Comparison of ENCODE assay signal across 1 cellular context in genomic region chr12:117042171-117042809, GRCh38.
TF ChIP-seq lines count a peak whose summit lies in the region.

No MANE protein-coding gene starts in this region.

TF ChIP-seq in K562, 482 proteins besides CTCF, POLR2A, EP300 and RAD21 (continued from another document and continues in another):
- no peak; a peak in 2 of 4 replicates for TF ChIP-seq FOXA3 (CRISPR knock-in tag; conservative IDR thresholded peaks at IDR 0.05 in 1 of 2, IDR thresholded peaks at IDR 0.05 in 1 of 2)
- TF ChIP-seq ZNF134 (CRISPR knock-in tag; conservative IDR thresholded peaks at IDR 0.05), result peak; percentile 26; the same call in 1 of the 2 replicates
- no peak for TF ChIP-seq ETS2 (tag; IDR thresholded peaks at IDR 0.05; ENCODE audit: borderline replicate concordance, poor library complexity, severe bottlenecking)
- TF ChIP-seq HMGXB4 (CRISPR knock-in tag; IDR thresholded peaks at IDR 0.05), result no peak
- no peak for TF ChIP-seq POLR3G (IDR thresholded peaks at IDR 0.05; ENCODE audit: extremely low read depth, insufficient read length, insufficient replicate concordance)
- TF ChIP-seq TBP (optimal IDR thresholded peaks at IDR 0.05; ENCODE audit: low read depth, low read length), result peak; percentile 34
- no peak for TF ChIP-seq GTF3C2 (IDR thresholded peaks at IDR 0.05; ENCODE audit: borderline replicate concordance, extremely low read depth, insufficient read length)
- TF ChIP-seq FOXA1 (IDR thresholded peaks at IDR 0.05; ENCODE audit: borderline replicate concordance), result no peak
- no peak for TF ChIP-seq ZNF785 (CRISPR knock-in tag; IDR thresholded peaks at IDR 0.05)
- TF ChIP-seq ZNF592 (IDR thresholded peaks at IDR 0.05), result peak; percentile 88
- no peak for TF ChIP-seq MAFF (IDR thresholded peaks at IDR 0.05; ENCODE audit: low read length)
- no peak for TF ChIP-seq COPS2 (conservative IDR thresholded peaks at IDR 0.05)
- no peak for TF ChIP-seq FOXP4 (CRISPR knock-in tag; IDR thresholded peaks at IDR 0.05; ENCODE audit: borderline replicate concordance)
- peak; percentile 70 for TF ChIP-seq GABPB1 (CRISPR knock-in tag; IDR thresholded peaks at IDR 0.05)
- no peak for TF ChIP-seq MIER1 (IDR thresholded peaks at IDR 0.05; ENCODE audit: low read depth)
- peak; percentile 89 for TF ChIP-seq ATF4 (CRISPR knock-in tag; IDR thresholded peaks at IDR 0.05)
- no peak for TF ChIP-seq ZNF217 (CRISPR knock-in tag; IDR thresholded peaks at IDR 0.05)
- peak; percentile 100 for TF ChIP-seq HMGN3 (IDR thresholded peaks at IDR 0.05; ENCODE audit: borderline replicate concordance, extremely low read depth, insufficient read length, low read depth, low read length)
- TF ChIP-seq SMARCA5 (IDR thresholded peaks at IDR 0.05), result no peak
- no peak for TF ChIP-seq EHMT2 (IDR thresholded peaks at IDR 0.05)
- TF ChIP-seq, protein P1, sequence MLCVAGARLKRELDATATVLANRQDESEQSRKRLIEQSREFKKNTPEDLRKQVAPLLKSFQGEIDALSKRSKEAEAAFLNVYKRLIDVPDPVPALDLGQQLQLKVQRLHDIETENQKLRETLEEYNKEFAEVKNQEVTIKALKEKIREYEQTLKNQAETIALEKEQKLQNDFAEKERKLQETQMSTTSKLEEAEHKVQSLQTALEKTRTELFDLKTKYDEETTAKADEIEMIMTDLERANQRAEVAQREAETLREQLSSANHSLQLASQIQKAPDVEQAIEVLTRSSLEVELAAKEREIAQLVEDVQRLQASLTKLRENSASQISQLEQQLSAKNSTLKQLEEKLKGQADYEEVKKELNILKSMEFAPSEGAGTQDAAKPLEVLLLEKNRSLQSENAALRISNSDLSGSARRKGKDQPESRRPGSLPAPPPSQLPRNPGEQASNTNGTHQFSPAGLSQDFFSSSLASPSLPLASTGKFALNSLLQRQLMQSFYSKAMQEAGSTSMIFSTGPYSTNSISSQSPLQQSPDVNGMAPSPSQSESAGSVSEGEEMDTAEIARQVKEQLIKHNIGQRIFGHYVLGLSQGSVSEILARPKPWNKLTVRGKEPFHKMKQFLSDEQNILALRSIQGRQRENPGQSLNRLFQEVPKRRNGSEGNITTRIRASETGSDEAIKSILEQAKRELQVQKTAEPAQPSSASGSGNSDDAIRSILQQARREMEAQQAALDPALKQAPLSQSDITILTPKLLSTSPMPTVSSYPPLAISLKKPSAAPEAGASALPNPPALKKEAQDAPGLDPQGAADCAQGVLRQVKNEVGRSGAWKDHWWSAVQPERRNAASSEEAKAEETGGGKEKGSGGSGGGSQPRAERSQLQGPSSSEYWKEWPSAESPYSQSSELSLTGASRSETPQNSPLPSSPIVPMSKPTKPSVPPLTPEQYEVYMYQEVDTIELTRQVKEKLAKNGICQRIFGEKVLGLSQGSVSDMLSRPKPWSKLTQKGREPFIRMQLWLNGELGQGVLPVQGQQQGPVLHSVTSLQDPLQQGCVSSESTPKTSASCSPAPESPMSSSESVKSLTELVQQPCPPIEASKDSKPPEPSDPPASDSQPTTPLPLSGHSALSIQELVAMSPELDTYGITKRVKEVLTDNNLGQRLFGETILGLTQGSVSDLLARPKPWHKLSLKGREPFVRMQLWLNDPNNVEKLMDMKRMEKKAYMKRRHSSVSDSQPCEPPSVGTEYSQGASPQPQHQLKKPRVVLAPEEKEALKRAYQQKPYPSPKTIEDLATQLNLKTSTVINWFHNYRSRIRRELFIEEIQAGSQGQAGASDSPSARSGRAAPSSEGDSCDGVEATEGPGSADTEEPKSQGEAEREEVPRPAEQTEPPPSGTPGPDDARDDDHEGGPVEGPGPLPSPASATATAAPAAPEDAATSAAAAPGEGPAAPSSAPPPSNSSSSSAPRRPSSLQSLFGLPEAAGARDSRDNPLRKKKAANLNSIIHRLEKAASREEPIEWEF (CRISPR knock-in tag; IDR thresholded peaks at IDR 0.05), result peak; percentile 91
- TF ChIP-seq KHSRP (IDR thresholded peaks at IDR 0.05), result peak; percentile 96
- peak; percentile 55; the same call in 1 of the 2 replicates for TF ChIP-seq ZEB2 (IDR thresholded peaks at IDR 0.05)
- no peak for TF ChIP-seq CREBBP (IDR thresholded peaks at IDR 0.05; ENCODE audit: low read depth, low read length)
- no peak for TF ChIP-seq ZBTB8A (IDR thresholded peaks at IDR 0.05; ENCODE audit: partially characterized antibody)
- no peak for TF ChIP-seq MCM3 (IDR thresholded peaks at IDR 0.05)
- TF ChIP-seq PHB (CRISPR knock-in tag; IDR thresholded peaks at IDR 0.05), result no peak
- TF ChIP-seq SP1 (CRISPR knock-in tag; IDR thresholded peaks at IDR 0.05), result peak; percentile 87
- peak; percentile 98 for TF ChIP-seq SOX6 (IDR thresholded peaks at IDR 0.05)
- no peak for TF ChIP-seq ASH1L (IDR thresholded peaks at IDR 0.05; ENCODE audit: borderline replicate concordance, low read depth, partially characterized antibody)
- TF ChIP-seq POLR2G (IDR thresholded peaks at IDR 0.05; ENCODE audit: low read depth, low read length), result 0 out of 2 replicates have a peak, but pooled peaks have one; percentile 32
- TF ChIP-seq CHD1 (IDR thresholded peaks at IDR 0.05; ENCODE audit: low read length), result no peak
- peak; percentile 31 for TF ChIP-seq TFE3 (CRISPR knock-in tag; IDR thresholded peaks at IDR 0.05)
- no peak for TF ChIP-seq SRSF9 (IDR thresholded peaks at IDR 0.05; ENCODE audit: borderline replicate concordance, low read depth, low read length)
- 0 out of 2 replicates have a peak, but pooled peaks have one; percentile 25 for TF ChIP-seq SIN3B (IDR thresholded peaks at IDR 0.05; ENCODE audit: low read depth)
- TF ChIP-seq, protein P2, sequence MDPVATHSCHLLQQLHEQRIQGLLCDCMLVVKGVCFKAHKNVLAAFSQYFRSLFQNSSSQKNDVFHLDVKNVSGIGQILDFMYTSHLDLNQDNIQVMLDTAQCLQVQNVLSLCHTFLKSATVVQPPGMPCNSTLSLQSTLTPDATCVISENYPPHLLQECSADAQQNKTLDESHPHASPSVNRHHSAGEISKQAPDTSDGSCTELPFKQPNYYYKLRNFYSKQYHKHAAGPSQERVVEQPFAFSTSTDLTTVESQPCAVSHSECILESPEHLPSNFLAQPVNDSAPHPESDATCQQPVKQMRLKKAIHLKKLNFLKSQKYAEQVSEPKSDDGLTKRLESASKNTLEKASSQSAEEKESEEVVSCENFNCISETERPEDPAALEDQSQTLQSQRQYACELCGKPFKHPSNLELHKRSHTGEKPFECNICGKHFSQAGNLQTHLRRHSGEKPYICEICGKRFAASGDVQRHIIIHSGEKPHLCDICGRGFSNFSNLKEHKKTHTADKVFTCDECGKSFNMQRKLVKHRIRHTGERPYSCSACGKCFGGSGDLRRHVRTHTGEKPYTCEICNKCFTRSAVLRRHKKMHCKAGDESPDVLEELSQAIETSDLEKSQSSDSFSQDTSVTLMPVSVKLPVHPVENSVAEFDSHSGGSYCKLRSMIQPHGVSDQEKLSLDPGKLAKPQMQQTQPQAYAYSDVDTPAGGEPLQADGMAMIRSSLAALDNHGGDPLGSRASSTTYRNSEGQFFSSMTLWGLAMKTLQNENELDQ (CRISPR knock-in tag; IDR thresholded peaks at IDR 0.05; ENCODE audit: borderline replicate concordance), result no peak
